In genomic region chr5:150661821-150662596, GRCh38 we compare ENCODE assay signal across 24 cellular contexts. TPM values are rescaled to one million over a fixed set of nuclear protein-coding genes. Genes with fewer than 3 reads are reported as not detected.
DNase-seq lines count a peak whose midpoint lies in the region; ATAC-seq, FAIRE-seq and TF ChIP-seq lines count a peak whose summit lies in the region.
"Had no signal": no experiment of that assay in that cellular context is flagged by ENCODE, and none has a peak within 500 bp of the region (broad histone marks: within the 10 kb centered on the region; RNA-seq: fewer than 3 reads in every experiment).

No MANE protein-coding gene starts in this region.

- no peak overlapping the region for H4K12ac ChIP-seq in trophoblast cell (ENCODE audit: low read depth, low read length)

- H3K14ac ChIP-seq in trophoblast cell (ENCODE audit: low read length), result no peak overlapping the region

- H3F3A ChIP-seq in GM23338 (replicated peaks; ENCODE audit: low read depth), result no peaks in the 10 kb centered on the region

- H4K91ac ChIP-seq in trophoblast cell (ENCODE audit: low read depth, low read length), result no peak overlapping the region

- no peak overlapping the region for H2BK120ac ChIP-seq in trophoblast cell (ENCODE audit: insufficient read depth, low read length, poor library complexity)

- H3K4me2 ChIP-seq in GM23338 (no peak overlapping the region), astrocyte (ENCODE audit: low read length) (no peak overlapping the region), trophoblast cell (ENCODE audit: low read length) (no peak overlapping the region)
- H3K4me2 ChIP-seq: BLaER1, KMS-11 had no signal

- TF ChIP-seq CTCF in GM23338 (conservative IDR thresholded peaks at IDR 0.05; ENCODE audit: low read depth in 2 of 2) (no peak), astrocyte (IDR thresholded peaks at IDR 0.05; ENCODE audit: insufficient read depth, low read depth, low read length) (no peak)

- no peak for DNase-seq in GM23338 (ENCODE audit: low spot score)
- no peak for DNase-seq in astrocyte (ENCODE audit: low read depth)
- peak; percentile 37 for DNase-seq in left lobe of liver (ENCODE audit: low spot score)
- no peak for DNase-seq in trophoblast cell
- DNase-seq in hypothalamus (lab: John Stamatoyannopoulos, UW), result no peak
- no peak for DNase-seq in HUDEP-2 (lab: John Stamatoyannopoulos, UW; ENCODE audit: unreplicated experiment in 76 of 76)
- DNase-seq: ACHN; CD4-positive, alpha-beta T cell; COR-L47; DMS79; NCI-H1105; NCI-H146; NCI-H2029 treated with DMSO at 0.1 percent for 48 hours; NCI-H345; NCI-H524 treated with DMSO at 0.1 percent for 48 hours; NCI-H82; SJCRH30 had no signal

- H3K4me1 Mint-ChIP-seq in GM23338 (peaks cover 29% of the 10 kb centered on the region), astrocyte (ENCODE audit: low read depth, unreplicated experiment) (peaks cover 11% of the 10 kb centered on the region)

- no peak overlapping the region for H3K27ac Mint-ChIP-seq in GM23338
- H3K27ac Mint-ChIP-seq in astrocyte (ENCODE audit: unreplicated experiment), result peak overlapping the region; percentile 34
- H3K27ac Mint-ChIP-seq: CD4-positive, alpha-beta T cell had no signal

- H3K9me2 ChIP-seq in GM23338 (ENCODE audit: insufficient read depth), result no peaks in the 10 kb centered on the region

- H3K9me3 ChIP-seq in astrocyte (ENCODE audit: insufficient read depth, low read depth, low read length) (no peaks in the 10 kb centered on the region), trophoblast cell (ENCODE audit: insufficient read depth, low read depth, low read length) (no peaks in the 10 kb centered on the region)
- H3K9me3 ChIP-seq: BLaER1, SJCRH30 had no signal

- H3K79me2 ChIP-seq in GM23338 (replicated peaks; ENCODE audit: insufficient read depth) (no peaks in the 10 kb centered on the region), astrocyte (ENCODE audit: insufficient read depth, low read length) (no peaks in the 10 kb centered on the region), trophoblast cell (ENCODE audit: control insufficient read depth, insufficient read depth, low read length, poor library complexity) (no peaks in the 10 kb centered on the region)

- no peak for FAIRE-seq in astrocyte (lab: Jason Lieb, UNC)
- FAIRE-seq: H1 had no signal

- H2BK12ac ChIP-seq in trophoblast cell (ENCODE audit: low read length), result no peak overlapping the region

- H4K20me1 ChIP-seq in GM23338 (replicated peaks; ENCODE audit: insufficient read depth) (no peaks in the 10 kb centered on the region), astrocyte (ENCODE audit: insufficient read depth, low read length) (peaks cover 7% of the 10 kb centered on the region)
- H4K20me1 ChIP-seq: BLaER1 had no signal

- H2AK5ac ChIP-seq in trophoblast cell (ENCODE audit: low read length), result no peak overlapping the region

- H3K9me3 Mint-ChIP-seq in GM23338 (no peaks in the 10 kb centered on the region), astrocyte (ENCODE audit: unreplicated experiment) (peaks cover 3% of the 10 kb centered on the region)
- H3K9me3 Mint-ChIP-seq: CD4-positive, alpha-beta T cell had no signal

- H3K27me3 ChIP-seq in GM23338 (ENCODE audit: insufficient read depth) (peaks cover 3% of the 10 kb centered on the region; the same call in 1 of the 2 replicates), astrocyte (ENCODE audit: insufficient read depth, low read length) (peaks cover 14% of the 10 kb centered on the region), trophoblast cell (ENCODE audit: insufficient read depth, low read length) (no peaks in the 10 kb centered on the region)
- H3K27me3 ChIP-seq: BLaER1 had no signal

- H3K79me1 ChIP-seq in trophoblast cell (ENCODE audit: low read length), result peaks cover 6% of the 10 kb centered on the region

- H2AFZ ChIP-seq in GM23338, result peak overlapping the region; percentile 84; the same call in 1 of the 2 replicates
- H2AFZ ChIP-seq in astrocyte (ENCODE audit: low read depth, low read length), result no peak overlapping the region
- no peak overlapping the region for H2AFZ ChIP-seq in trophoblast cell (ENCODE audit: insufficient read depth, low read length, poor library complexity)

- H3K9ac ChIP-seq in astrocyte (ENCODE audit: low read length) (no peak overlapping the region), trophoblast cell (ENCODE audit: low read length) (peak overlapping the region; percentile 11)
- H3K9ac ChIP-seq: BLaER1, KMS-11 had no signal

- peaks cover 24% of the 10 kb centered on the region for H3K27me3 Mint-ChIP-seq in GM23338 (ENCODE audit: insufficient read depth, low read depth, poor library complexity)
- H3K27me3 Mint-ChIP-seq in astrocyte (ENCODE audit: low read depth, unreplicated experiment), result peaks cover 28% of the 10 kb centered on the region

- H3K4me3 ChIP-seq in GM23338 (no peak overlapping the region), astrocyte (ENCODE audit: insufficient read depth, low read depth, low read length) (no peak overlapping the region), trophoblast cell (ENCODE audit: low read depth, low read length) (no peak overlapping the region)
- H3K4me3 ChIP-seq: BLaER1, SJCRH30 had no signal

- H2BK5ac ChIP-seq in trophoblast cell (ENCODE audit: low read depth, low read length, poor library complexity), result no peak overlapping the region

- H3K36me3 ChIP-seq in GM23338 (ENCODE audit: insufficient read depth) (no peaks in the 10 kb centered on the region), astrocyte (ENCODE audit: insufficient read depth, low read length) (no peaks in the 10 kb centered on the region), trophoblast cell (ENCODE audit: control insufficient read depth in 1 of 2, insufficient read depth in 2 of 2, low read length in 2 of 2) (no peaks in the 10 kb centered on the region)
- H3K36me3 ChIP-seq: BLaER1, SJCRH30 had no signal

- H3K4me3 Mint-ChIP-seq in GM23338, result no peak overlapping the region
- H3K4me3 Mint-ChIP-seq in astrocyte (ENCODE audit: unreplicated experiment), result peak overlapping the region; percentile 60
- H3K4me3 Mint-ChIP-seq: CD4-positive, alpha-beta T cell had no signal

- no peaks in the 10 kb centered on the region; the same call in 2 of the 3 replicates for H3K36me3 Mint-ChIP-seq in GM23338 (ENCODE audit: low read depth)
- peaks cover 2% of the 10 kb centered on the region for H3K36me3 Mint-ChIP-seq in astrocyte (ENCODE audit: low read depth, unreplicated experiment)

- H3K23ac ChIP-seq in trophoblast cell (ENCODE audit: low read length), result no peak overlapping the region

- H3K4me1 ChIP-seq in GM23338 (ENCODE audit: insufficient read depth) (no peaks in the 10 kb centered on the region; the same call in 1 of the 2 replicates), astrocyte (ENCODE audit: insufficient read depth, low read length) (peaks cover 2% of the 10 kb centered on the region), trophoblast cell (ENCODE audit: control insufficient read depth in 1 of 2, insufficient read depth in 2 of 2, low read length in 2 of 2) (peaks cover 13 to 27% of the 10 kb centered on the region in 2 experiments)

- no peak overlapping the region for H3K4ac ChIP-seq in trophoblast cell (ENCODE audit: low read depth, low read length)

- H4K8ac ChIP-seq in trophoblast cell (ENCODE audit: low read depth, low read length), result no peak overlapping the region

- no peak for ATAC-seq in GM23338
- ATAC-seq in left lobe of liver, result no peak
- no peak for ATAC-seq in GM21515 (IDR thresholded peaks at IDR 0.05; ENCODE audit: unreplicated experiment)
- ATAC-seq in GM21576 (IDR thresholded peaks at IDR 0.05; ENCODE audit: unreplicated experiment), result no peak
- ATAC-seq: Panc1 had no signal

- H3K27ac ChIP-seq in GM23338 (ENCODE audit: low read depth) (no peak overlapping the region), astrocyte (ENCODE audit: low read depth, low read length) (no peak overlapping the region), trophoblast cell (ENCODE audit: low read depth, low read length) (no peak overlapping the region)
- H3K27ac ChIP-seq: BLaER1, KMS-11, SJCRH30 had no signal

- H3K18ac ChIP-seq in trophoblast cell (ENCODE audit: low read length), result no peak overlapping the region

- no CpG with 5 or more reads among the region's 10 CpGs for WGBS in trophoblast cell (ENCODE audit: extremely low coverage, insufficient coverage, insufficient read length)

TF ChIP-seq in GM23338, 12 proteins besides CTCF, POLR2A, EP300 and RAD21 (continues in another document):
- TF ChIP-seq ZNF114 (CRISPR knock-in tag; IDR thresholded peaks at IDR 0.05) (no peak), NANOG (IDR thresholded peaks at IDR 0.05; ENCODE audit: borderline replicate concordance) (no peak), ETS1 (IDR thresholded peaks at IDR 0.05) (no peak), EZH2 (IDR thresholded peaks at IDR 0.05; ENCODE audit: low read depth, unreplicated experiment) (no peak), JUNB (IDR thresholded peaks at IDR 0.05; ENCODE audit: unreplicated experiment) (no peak)

RNA-seq across cellular contexts. Expression of gene MYOZ3, which starts 1.0 kb away (rescaled TPM):
- 13.8 and 26.4 TPM in 2 replicates for total RNA-seq in GM23338 (2014; rRNA removed; shearing (Covaris generic))
- 10.9 and 12.7 TPM in 2 replicates for polyA plus RNA-seq in GM23338 (2016; fragmentation: Nextera tagmentation; extraction: Ambion mirVana)
- total RNA-seq in astrocyte (5.5 and 9.4 TPM in 2 replicates), left lobe of liver (0.18 TPM)
- 9.5 and 10.0 TPM in 2 replicates for polyA plus RNA-seq in trophoblast cell (2013)
- total RNA-seq: CD4-positive, alpha-beta T cell; HT1080 had no signal

RNA-seq across cellular contexts. Expression of gene SYNPO, which starts 21.5 kb away (rescaled TPM):
- total RNA-seq in GM23338 (2014; rRNA removed; shearing (Covaris generic)), result 1.3 and 3.0 TPM in 2 replicates
- polyA plus RNA-seq in GM23338 (2016; fragmentation: Nextera tagmentation; extraction: Ambion mirVana), result 0.16 and 0.38 TPM in 2 replicates
- 40.2 and 68.9 TPM in 2 replicates for total RNA-seq in astrocyte
- total RNA-seq in left lobe of liver, result 51.7 TPM
- 52.3 and 58.9 TPM in 2 replicates for polyA plus RNA-seq in trophoblast cell (2013)

RNA-seq across cellular contexts. Expression of gene RBM22, which starts 38.9 kb away (rescaled TPM):
- total RNA-seq in GM23338 (2014; rRNA removed; shearing (Covaris generic)), result 30.7 and 32.3 TPM in 2 replicates
- polyA plus RNA-seq in GM23338 (2016; fragmentation: Nextera tagmentation; extraction: Ambion mirVana), result 20.3 and 23.4 TPM in 2 replicates
- total RNA-seq in astrocyte (42.0 and 47.4 TPM in 2 replicates), left lobe of liver (14.1 TPM)
- 50.4 and 51.3 TPM in 2 replicates for polyA plus RNA-seq in trophoblast cell (2013)

Comparison
In these comparisons a context has a peak if more than half of its experiments do, and no peak if none do; other contexts are left out.
1. RNA of gene SYNPO, which starts 21.5 kb away (total RNA-seq): 51.7 TPM in left lobe of liver (single experiment) and 40.2 to 68.9 TPM in astrocyte; 1.3 to 3.0 TPM in GM23338; every median in the first group is over 10 times any median in the second.